In the genomic region with DNA sequence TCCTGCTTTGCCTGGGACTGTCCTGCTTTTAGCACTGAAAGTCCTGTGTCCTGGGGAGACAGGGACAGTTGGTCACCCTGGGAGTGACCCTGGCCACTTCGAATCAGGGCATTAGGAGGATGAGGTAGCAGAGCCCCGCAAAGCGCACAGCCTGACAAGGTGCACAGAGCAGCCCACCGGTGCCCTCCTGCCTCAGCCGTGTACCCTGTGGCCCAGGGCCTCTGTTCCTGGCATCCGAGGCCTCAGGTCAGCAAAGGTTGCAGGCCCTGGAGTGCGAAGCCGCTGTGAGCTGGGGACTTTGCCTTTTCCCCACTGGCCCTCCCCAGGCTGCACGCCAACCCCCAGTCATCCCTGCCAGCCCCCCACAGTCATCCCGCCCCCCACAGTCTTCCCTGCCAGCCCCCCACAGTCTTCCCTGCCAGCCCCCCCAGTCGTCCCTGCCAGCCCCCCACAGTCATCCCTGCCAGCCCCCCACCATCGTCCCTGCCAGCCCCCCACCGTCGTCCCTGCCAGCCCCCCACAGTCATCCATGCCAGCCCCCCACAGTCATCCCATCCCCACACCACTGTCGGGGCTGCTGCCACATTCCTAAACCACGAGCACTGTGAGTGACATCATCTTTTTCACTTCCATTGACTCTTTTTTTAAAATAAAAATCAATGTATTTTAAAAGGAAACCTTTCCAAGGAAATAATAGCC, we compare ENCODE assay signal across 2 cellular contexts.
TF ChIP-seq lines count a peak whose summit lies in the region.

No MANE protein-coding gene starts in this region.

TF ChIP-seq in IMR-90, 13 proteins besides CTCF, POLR2A, EP300 and RAD21 (continued from another document):
- TF ChIP-seq FOS (IDR thresholded peaks at IDR 0.05; ENCODE audit: low read depth, low read length) (no peak), MAFK (IDR thresholded peaks at IDR 0.05; ENCODE audit: low read depth, low read length) (no peak), NFE2L2 (IDR thresholded peaks at IDR 0.05; ENCODE audit: low read depth, low read length) (no peak), BHLHE40 (IDR thresholded peaks at IDR 0.05; ENCODE audit: low read depth, low read length) (no peak)

TF ChIP-seq in WTC11, 78 proteins besides CTCF, POLR2A, EP300 and RAD21:
- TF ChIP-seq OVOL2 (CRISPR knock-in tag; IDR thresholded peaks at IDR 0.05; ENCODE audit: borderline replicate concordance): no peak
- no peak for TF ChIP-seq RELA (CRISPR knock-in tag; IDR thresholded peaks at IDR 0.05; ENCODE audit: borderline replicate concordance)
- no peak for TF ChIP-seq SP1 (CRISPR knock-in tag; conservative IDR thresholded peaks at IDR 0.05)
- no peak for TF ChIP-seq CBFB (CRISPR knock-in tag; IDR thresholded peaks at IDR 0.05; ENCODE audit: low read depth)
- no peak for TF ChIP-seq TEAD1 (CRISPR knock-in tag; IDR thresholded peaks at IDR 0.05)
- TF ChIP-seq, protein P1, sequence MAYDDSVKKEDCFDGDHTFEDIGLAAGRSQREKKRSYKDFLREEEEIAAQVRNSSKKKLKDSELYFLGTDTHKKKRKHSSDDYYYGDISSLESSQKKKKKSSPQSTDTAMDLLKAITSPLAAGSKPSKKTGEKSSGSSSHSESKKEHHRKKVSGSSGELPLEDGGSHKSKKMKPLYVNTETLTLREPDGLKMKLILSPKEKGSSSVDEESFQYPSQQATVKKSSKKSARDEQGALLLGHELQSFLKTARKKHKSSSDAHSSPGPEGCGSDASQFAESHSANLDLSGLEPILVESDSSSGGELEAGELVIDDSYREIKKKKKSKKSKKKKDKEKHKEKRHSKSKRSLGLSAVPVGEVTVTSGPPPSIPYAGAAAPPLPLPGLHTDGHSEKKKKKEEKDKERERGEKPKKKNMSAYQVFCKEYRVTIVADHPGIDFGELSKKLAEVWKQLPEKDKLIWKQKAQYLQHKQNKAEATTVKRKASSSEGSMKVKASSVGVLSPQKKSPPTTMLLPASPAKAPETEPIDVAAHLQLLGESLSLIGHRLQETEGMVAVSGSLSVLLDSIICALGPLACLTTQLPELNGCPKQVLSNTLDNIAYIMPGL (CRISPR knock-in tag; IDR thresholded peaks at IDR 0.05): no peak
- TF ChIP-seq, protein P2, sequence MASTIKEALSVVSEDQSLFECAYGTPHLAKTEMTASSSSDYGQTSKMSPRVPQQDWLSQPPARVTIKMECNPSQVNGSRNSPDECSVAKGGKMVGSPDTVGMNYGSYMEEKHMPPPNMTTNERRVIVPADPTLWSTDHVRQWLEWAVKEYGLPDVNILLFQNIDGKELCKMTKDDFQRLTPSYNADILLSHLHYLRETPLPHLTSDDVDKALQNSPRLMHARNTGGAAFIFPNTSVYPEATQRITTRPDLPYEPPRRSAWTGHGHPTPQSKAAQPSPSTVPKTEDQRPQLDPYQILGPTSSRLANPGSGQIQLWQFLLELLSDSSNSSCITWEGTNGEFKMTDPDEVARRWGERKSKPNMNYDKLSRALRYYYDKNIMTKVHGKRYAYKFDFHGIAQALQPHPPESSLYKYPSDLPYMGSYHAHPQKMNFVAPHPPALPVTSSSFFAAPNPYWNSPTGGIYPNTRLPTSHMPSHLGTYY (CRISPR knock-in tag; IDR thresholded peaks at IDR 0.05): no peak
- no peak for TF ChIP-seq IRF2 (CRISPR knock-in tag; IDR thresholded peaks at IDR 0.05; ENCODE audit: borderline replicate concordance, low read depth)
- no peak for TF ChIP-seq SMAD3 (CRISPR knock-in tag; IDR thresholded peaks at IDR 0.05; ENCODE audit: borderline replicate concordance)
- no peak for TF ChIP-seq ZNF416 (CRISPR knock-in tag; IDR thresholded peaks at IDR 0.05)
- TF ChIP-seq, protein P3, sequence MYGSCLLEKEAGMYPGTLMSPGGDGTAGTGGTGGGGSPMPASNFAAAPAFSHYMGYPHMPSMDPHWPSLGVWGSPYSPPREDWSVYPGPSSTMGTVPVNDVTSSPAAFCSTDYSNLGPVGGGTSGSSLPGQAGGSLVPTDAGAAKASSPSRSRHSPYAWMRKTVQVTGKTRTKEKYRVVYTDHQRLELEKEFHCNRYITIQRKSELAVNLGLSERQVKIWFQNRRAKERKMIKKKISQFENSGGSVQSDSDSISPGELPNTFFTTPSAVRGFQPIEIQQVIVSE (CRISPR knock-in tag; IDR thresholded peaks at IDR 0.05; ENCODE audit: borderline replicate concordance): no peak
- no peak for TF ChIP-seq EMX1 (CRISPR knock-in tag; IDR thresholded peaks at IDR 0.05)
- TF ChIP-seq NR1H2 (CRISPR knock-in tag; IDR thresholded peaks at IDR 0.05): no peak
- TF ChIP-seq, protein P4, sequence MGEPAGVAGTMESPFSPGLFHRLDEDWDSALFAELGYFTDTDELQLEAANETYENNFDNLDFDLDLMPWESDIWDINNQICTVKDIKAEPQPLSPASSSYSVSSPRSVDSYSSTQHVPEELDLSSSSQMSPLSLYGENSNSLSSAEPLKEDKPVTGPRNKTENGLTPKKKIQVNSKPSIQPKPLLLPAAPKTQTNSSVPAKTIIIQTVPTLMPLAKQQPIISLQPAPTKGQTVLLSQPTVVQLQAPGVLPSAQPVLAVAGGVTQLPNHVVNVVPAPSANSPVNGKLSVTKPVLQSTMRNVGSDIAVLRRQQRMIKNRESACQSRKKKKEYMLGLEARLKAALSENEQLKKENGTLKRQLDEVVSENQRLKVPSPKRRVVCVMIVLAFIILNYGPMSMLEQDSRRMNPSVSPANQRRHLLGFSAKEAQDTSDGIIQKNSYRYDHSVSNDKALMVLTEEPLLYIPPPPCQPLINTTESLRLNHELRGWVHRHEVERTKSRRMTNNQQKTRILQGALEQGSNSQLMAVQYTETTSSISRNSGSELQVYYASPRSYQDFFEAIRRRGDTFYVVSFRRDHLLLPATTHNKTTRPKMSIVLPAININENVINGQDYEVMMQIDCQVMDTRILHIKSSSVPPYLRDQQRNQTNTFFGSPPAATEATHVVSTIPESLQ (CRISPR knock-in tag; IDR thresholded peaks at IDR 0.05): no peak
- no peak for TF ChIP-seq ATF1 (CRISPR knock-in tag; IDR thresholded peaks at IDR 0.05)
- no peak for TF ChIP-seq ZNF263 (CRISPR knock-in tag; IDR thresholded peaks at IDR 0.05; ENCODE audit: low read depth)
- no peak for TF ChIP-seq SMAD4 (CRISPR knock-in tag; IDR thresholded peaks at IDR 0.05)
